In genomic region chr6:123447315-123447937, GRCh38 we compare ENCODE assay signal across 35 cellular contexts.
"Had no signal": no experiment of that assay in that cellular context is flagged by ENCODE, and none has a peak within 500 bp of the region (broad histone marks: within the 10 kb centered on the region; RNA-seq: fewer than 3 reads in every experiment).

No MANE protein-coding gene starts in this region.

- H3K27ac Mint-ChIP-seq: activated B cell treated with CpG ODN at 0.5 μM for 24 hours; activated CD8-positive, alpha-beta memory T cell treated with anti-CD3 and anti-CD28 coated beads, Interleukin-2, amount 10 ng/mL, durations not matched to agents 7 days and 5 days; activated CD8-positive, alpha-beta T cell treated with anti-CD3 and anti-CD28 coated beads, Interleukin-2, amount 10 ng/mL, durations not matched to agents 7 days and 5 days; activated naive CD4-positive, alpha-beta T cell treated with anti-CD3 and anti-CD28 coated beads, Interleukin-2, amount 10 ng/mL, durations not matched to agents 7 days and 5 days; activated naive CD4-positive, alpha-beta T cell treated with anti-CD3 and anti-CD28 coated beads, Interleukin-2, amount 50 U/mL, for 72 hours; activated naive CD8-positive, alpha-beta T cell treated with anti-CD3 and anti-CD28 coated beads, Interleukin-2, amount 10 ng/mL, durations not matched to agents 7 days and 5 days; activated T-cell treated with anti-CD3 and anti-CD28 coated beads, Interleukin-2, amount 50 U/mL, for 24 hours; activated T-cell treated with anti-CD3 and anti-CD28 coated beads, Interleukin-2, amount 50 U/mL, for 72 hours; brain; dendritic cell treated with granulocyte-macrophage colony-stimulating factor and Interleukin-4, amounts not matched to agents 40 ng/mL and 50 ng/mL, for 4 days; T-helper 17 cell; T-helper 2 cell treated with Interferon-gamma antibody and Interleukin-4, amounts not matched to agents 5 μg/mL and 100 μg/mL, for 36 hours had no signal

- H3K27ac ChIP-seq: ascending aorta, breast epithelium, cardiac muscle cell, coronary artery, dorsolateral prefrontal cortex, esophagus muscularis mucosa, foreskin keratinocyte, gastroesophageal sphincter, WERI-Rb-1 had no signal

- H3K9me3 ChIP-seq: ascending aorta, esophagus muscularis mucosa had no signal

- H3K27me3 ChIP-seq: ascending aorta, breast epithelium, cardiac muscle cell, dorsolateral prefrontal cortex, esophagus muscularis mucosa, foreskin keratinocyte, gastroesophageal sphincter, heart right ventricle had no signal

- H3K4me3 ChIP-seq: ascending aorta, breast epithelium, cardiac muscle cell, coronary artery, dorsolateral prefrontal cortex, esophagus muscularis mucosa, gastroesophageal sphincter, heart right ventricle had no signal

- H3K4me3 Mint-ChIP-seq: activated B cell treated with CpG ODN at 0.5 μM for 24 hours; activated CD8-positive, alpha-beta memory T cell treated with anti-CD3 and anti-CD28 coated beads, Interleukin-2, amount 10 ng/mL, durations not matched to agents 7 days and 5 days; activated CD8-positive, alpha-beta T cell treated with anti-CD3 and anti-CD28 coated beads, Interleukin-2, amount 10 ng/mL, durations not matched to agents 7 days and 5 days; activated naive CD4-positive, alpha-beta T cell treated with anti-CD3 and anti-CD28 coated beads, Interleukin-2, amount 10 ng/mL, durations not matched to agents 7 days and 5 days; activated naive CD8-positive, alpha-beta T cell treated with anti-CD3 and anti-CD28 coated beads, Interleukin-2, amount 10 ng/mL, durations not matched to agents 7 days and 5 days; activated T-cell treated with anti-CD3 and anti-CD28 coated beads, Interleukin-2, amount 50 U/mL, for 24 hours; activated T-cell treated with anti-CD3 and anti-CD28 coated beads, Interleukin-2, amount 50 U/mL, for 72 hours; brain; central memory CD8-positive, alpha-beta T cell; dendritic cell treated with granulocyte-macrophage colony-stimulating factor and Interleukin-4, amounts not matched to agents 40 ng/mL and 50 ng/mL, for 4 days; T-helper 17 cell; T-helper 2 cell treated with Interferon-gamma antibody and Interleukin-4, amounts not matched to agents 5 μg/mL and 100 μg/mL, for 36 hours had no signal

- H3K36me3 Mint-ChIP-seq: activated CD8-positive, alpha-beta memory T cell treated with anti-CD3 and anti-CD28 coated beads, Interleukin-2, amount 10 ng/mL, durations not matched to agents 7 days and 5 days; activated naive CD4-positive, alpha-beta T cell treated with anti-CD3 and anti-CD28 coated beads, Interleukin-2, amount 10 ng/mL, durations not matched to agents 7 days and 5 days; activated naive CD8-positive, alpha-beta T cell treated with anti-CD3 and anti-CD28 coated beads, Interleukin-2, amount 10 ng/mL, durations not matched to agents 7 days and 5 days had no signal

- H3K4me1 ChIP-seq: ascending aorta, breast epithelium, esophagus muscularis mucosa, foreskin keratinocyte, gastroesophageal sphincter had no signal

- H3K4me1 Mint-ChIP-seq: activated B cell treated with CpG ODN at 0.5 μM for 24 hours; activated CD8-positive, alpha-beta memory T cell treated with anti-CD3 and anti-CD28 coated beads, Interleukin-2, amount 10 ng/mL, durations not matched to agents 7 days and 5 days; activated naive CD4-positive, alpha-beta T cell treated with anti-CD3 and anti-CD28 coated beads, Interleukin-2, amount 10 ng/mL, durations not matched to agents 7 days and 5 days; activated naive CD8-positive, alpha-beta T cell treated with anti-CD3 and anti-CD28 coated beads, Interleukin-2, amount 10 ng/mL, durations not matched to agents 7 days and 5 days; brain; central memory CD8-positive, alpha-beta T cell; T-helper 17 cell had no signal

- DNase-seq: activated B cell treated with CpG ODN at 0.5 μM for 24 hours; activated CD4-positive, alpha-beta T cell treated with anti-CD3 and anti-CD28 coated beads for 48 hours; activated CD4-positive, alpha-beta T cell treated with anti-CD3 and anti-CD28 coated beads, Interleukin-2, amount 50 U/mL, for 1 hour; activated CD4-positive, alpha-beta T cell treated with anti-CD3 and anti-CD28 coated beads, Interleukin-2, amount 50 U/mL, for 48 hours; activated CD8-positive, alpha-beta memory T cell treated with anti-CD3 and anti-CD28 coated beads, Interleukin-2, amount 10 ng/mL, durations not matched to agents 7 days and 5 days; activated CD8-positive, alpha-beta memory T cell treated with anti-CD3 and anti-CD28 coated beads, Interleukin-2, amount 50 U/mL, for 48 hours; activated CD8-positive, alpha-beta T cell treated with anti-CD3 and anti-CD28 coated beads, Interleukin-2, amount 10 ng/mL, durations not matched to agents 7 days and 5 days; activated gamma-delta T cell; activated naive CD4-positive, alpha-beta T cell; activated naive CD4-positive, alpha-beta T cell treated with anti-CD3 and anti-CD28 coated beads, Interleukin-2, amount 10 ng/mL, durations not matched to agents 7 days and 5 days; activated naive CD8-positive, alpha-beta T cell treated with anti-CD3 and anti-CD28 coated beads, Interleukin-2, amount 10 ng/mL, durations not matched to agents 7 days and 5 days; activated T-cell treated with anti-CD3 and anti-CD28 coated beads for 4 hours; activated T-cell treated with anti-CD3 and anti-CD28 coated beads, Interleukin-2, amount 50 U/mL, for 24 hours; activated T-cell treated with anti-CD3 and anti-CD28 coated beads, Interleukin-2, amount 50 U/mL, for 72 hours; dorsolateral prefrontal cortex; effector memory CD4-positive, alpha-beta T cell; erythroblast; foreskin keratinocyte; heart right ventricle; T-helper 1 cell; T-helper 17 cell; T1000; WERI-Rb-1 had no signal

- ATAC-seq: activated CD4-positive, CD25-positive, alpha-beta regulatory T cell treated with anti-CD3 and anti-CD28 coated beads, Interleukin-2, amount 50 U/mL, for 24 hours; activated CD8-positive, alpha-beta memory T cell treated with anti-CD3 and anti-CD28 coated beads, Interleukin-2, amount 10 ng/mL, durations not matched to agents 7 days and 5 days; activated CD8-positive, alpha-beta T cell treated with anti-CD3 and anti-CD28 coated beads, Interleukin-2, amount 10 ng/mL, durations not matched to agents 7 days and 5 days; activated naive CD4-positive, alpha-beta T cell treated with anti-CD3 and anti-CD28 coated beads, Interleukin-2, amount 50 U/mL, for 72 hours; activated T-cell treated with anti-CD3 and anti-CD28 coated beads, Interleukin-2, amount 50 U/mL, for 72 hours; foreskin keratinocyte; gastroesophageal sphincter; T-helper 17 cell had no signal

- H3K9me3 Mint-ChIP-seq: activated B cell treated with CpG ODN at 0.5 μM for 24 hours; activated naive CD4-positive, alpha-beta T cell treated with anti-CD3 and anti-CD28 coated beads, Interleukin-2, amount 10 ng/mL, durations not matched to agents 7 days and 5 days; activated naive CD8-positive, alpha-beta T cell treated with anti-CD3 and anti-CD28 coated beads, Interleukin-2, amount 10 ng/mL, durations not matched to agents 7 days and 5 days had no signal

- H3K36me3 ChIP-seq: ascending aorta, breast epithelium, cardiac muscle cell, gastroesophageal sphincter, WERI-Rb-1 had no signal

- H3K27me3 Mint-ChIP-seq: activated B cell treated with CpG ODN at 0.5 μM for 24 hours; activated CD8-positive, alpha-beta memory T cell treated with anti-CD3 and anti-CD28 coated beads, Interleukin-2, amount 10 ng/mL, durations not matched to agents 7 days and 5 days; activated naive CD4-positive, alpha-beta T cell treated with anti-CD3 and anti-CD28 coated beads, Interleukin-2, amount 10 ng/mL, durations not matched to agents 7 days and 5 days; activated naive CD8-positive, alpha-beta T cell treated with anti-CD3 and anti-CD28 coated beads, Interleukin-2, amount 10 ng/mL, durations not matched to agents 7 days and 5 days; activated T-cell treated with anti-CD3 and anti-CD28 coated beads, Interleukin-2, amount 50 U/mL, for 24 hours; central memory CD8-positive, alpha-beta T cell; dendritic cell treated with granulocyte-macrophage colony-stimulating factor and Interleukin-4, amounts not matched to agents 40 ng/mL and 50 ng/mL, for 4 days; T-helper 17 cell had no signal
